10 cellular contexts compared by ENCODE assay signal in genomic region chr17:42617956-42618431, GRCh38. TPM values are rescaled to one million over a fixed set of nuclear protein-coding genes. Genes with fewer than 3 reads are reported as not detected.
A peak's percentile ranks its signal among the peaks of the same experiment; 100 is the strongest.
DNase-seq lines count a peak whose midpoint lies in the region; ATAC-seq and TF ChIP-seq lines count a peak whose summit lies in the region.
"Had no signal": no experiment of that assay in that cellular context is flagged by ENCODE, and none has a peak within 500 bp of the region (broad histone marks: within the 10 kb centered on the region; RNA-seq: fewer than 3 reads in every experiment).

No MANE protein-coding gene starts in this region.

- H3K4me1 Mint-ChIP-seq in Calu3 (ENCODE audit: low read depth, unreplicated experiment) = peaks cover 12% of the 10 kb centered on the region

- peaks cover 47% of the 10 kb centered on the region for H3K4me1 ChIP-seq in BLaER1

- TF ChIP-seq CTCF in Calu3 (IDR thresholded peaks at IDR 0.05; ENCODE audit: unreplicated experiment) (no peak), brain microvascular endothelial cell (IDR thresholded peaks at IDR 0.05; ENCODE audit: low read depth, low read length, missing control alignments) (no peak)

- H3K9me3 ChIP-seq in BLaER1 = no peaks in the 10 kb centered on the region

- H3K4me2 ChIP-seq in BLaER1 = peak overlapping the region; percentile 84

- no peak for DNase-seq in SIG-M5 (lab: John Stamatoyannopoulos, UW)
- DNase-seq in Calu3 = no peak
- DNase-seq in brain microvascular endothelial cell = no peak
- DNase-seq in stimulated activated CD4-positive, alpha-beta T cell treated with anti-CD3 and anti-CD28 coated beads, Interleukin-1b, Interleukin-23, amount 100 ng/mL, for 48 hours = no peak
- DNase-seq: activated effector memory CD4-positive, alpha-beta T cell treated with anti-CD3 and anti-CD28 coated beads, Interleukin-2, amount 50 U/mL, for 16 hours; naive B cell had no signal

- intact Hi-C loops in Calu3 (cut with micrococcal nuclease; ENCODE audit: unreplicated experiment) = no loop called here

- peak overlapping the region; percentile 79 for H3K27ac ChIP-seq in BLaER1
- H3K27ac ChIP-seq in brain microvascular endothelial cell = no peak overlapping the region

- peak overlapping the region; percentile 64 for H3K9ac ChIP-seq in BLaER1

- H3K36me3 Mint-ChIP-seq in Calu3 (ENCODE audit: insufficient read depth, unreplicated experiment) = peaks cover 25% of the 10 kb centered on the region

- no peak overlapping the region for H3K4me3 Mint-ChIP-seq in Calu3 (ENCODE audit: low read depth, unreplicated experiment)

- no peaks in the 10 kb centered on the region for H3K27me3 Mint-ChIP-seq in Calu3 (ENCODE audit: unreplicated experiment)
- H3K27me3 Mint-ChIP-seq: naive B cell had no signal

- no peaks in the 10 kb centered on the region for H4K20me1 ChIP-seq in BLaER1

- BruUV-seq in Calu3 (replicated peaks; lab: Mats Ljungman, UMichigan) = no TSS peak

- in situ Hi-C loops in brain microvascular endothelial cell (cut with HindIII; ENCODE audit: low pct_ligation_motif_present, low sequenced_read_pairs) = no loop called here

- CTCF ChIA-PET in Calu3 (lab: Charles Lee) = interaction anchor here (0.7 to 2.5 kb wide), 12 partner anchors 9 to 206 kb away, joined by 3 to 16 read pairs (median 7); partner anchors contain the start of genes BECN1, CNTNAP1, PLEKHH3 and PSMC3IP

- no peaks in the 10 kb centered on the region for H3K9me3 Mint-ChIP-seq in Calu3 (ENCODE audit: low read depth, unreplicated experiment)
- H3K9me3 Mint-ChIP-seq: naive B cell had no signal

- peaks cover 32% of the 10 kb centered on the region for H3K36me3 ChIP-seq in BLaER1
- H3K36me3 ChIP-seq in brain microvascular endothelial cell (replicated peaks) = peaks cover 23% of the 10 kb centered on the region

- H3K27ac Mint-ChIP-seq in Calu3 (ENCODE audit: unreplicated experiment) = no peak overlapping the region

- peak overlapping the region; percentile 36 for H3K4me3 ChIP-seq in BLaER1
- H3K4me3 ChIP-seq in brain microvascular endothelial cell (ENCODE audit: low read depth, low read length) = no peak overlapping the region

- peak; percentile 21 for ATAC-seq in GM19035 (IDR thresholded peaks at IDR 0.05; ENCODE audit: unreplicated experiment)
- peak; percentile 29 for ATAC-seq in HG03520 (IDR thresholded peaks at IDR 0.05; ENCODE audit: unreplicated experiment)
- ATAC-seq in esophagus mucosa = peak; percentile 13

- H3K27me3 ChIP-seq in BLaER1 (no peaks in the 10 kb centered on the region), brain microvascular endothelial cell (replicated peaks) (no peaks in the 10 kb centered on the region)

RNA-seq across cellular contexts. Expression of gene TUBG1, which starts 8.5 kb away (rescaled TPM):
- 44.4 TPM for total RNA-seq in esophagus mucosa
- total RNA-seq in Calu3 (2022) = 130 and 133 TPM in 2 replicates

RNA-seq across cellular contexts. Expression of gene RETREG3, which starts 8.8 kb away (rescaled TPM):
- total RNA-seq in esophagus mucosa (53.6 TPM), Calu3 (2022) (71.2 and 80.6 TPM in 2 replicates)

RNA-seq across cellular contexts. Expression of gene PSMC3IP, which starts 40.5 kb away (rescaled TPM):
- total RNA-seq in esophagus mucosa (2.9 TPM), Calu3 (2022) (31.8 and 32.4 TPM in 2 replicates)

RNA-seq across cellular contexts. Expression of gene TUBG2, which starts 41.1 kb away (rescaled TPM):
- total RNA-seq in esophagus mucosa (7.3 TPM), Calu3 (2022) (23.6 and 26.1 TPM in 2 replicates)

RNA-seq across cellular contexts. Expression of gene MLX, which starts 51.1 kb away (rescaled TPM):
- total RNA-seq in esophagus mucosa (33.8 TPM), Calu3 (2022) (65.0 and 69.8 TPM in 2 replicates)
